ENCODE assay signal across 16 cellular contexts in genomic region chr12:124780336-124780735, GRCh38.
DNase-seq lines count a peak whose midpoint lies in the region; ATAC-seq and TF ChIP-seq lines count a peak whose summit lies in the region.
"Had no signal": no experiment of that assay in that cellular context is flagged by ENCODE, and none has a peak within 500 bp of the region (broad histone marks: within the 10 kb centered on the region; RNA-seq: fewer than 3 reads in every experiment).

No MANE protein-coding gene starts in this region.

- H3K9me3 Mint-ChIP-seq in endodermal cell = no peaks in the 10 kb centered on the region
- H3K9me3 Mint-ChIP-seq: CD8-positive, alpha-beta memory T cell had no signal

- H3K36me3 ChIP-seq in BE2C (peaks cover 33% of the 10 kb centered on the region), DOHH2 (ENCODE audit: control insufficient read depth, low read length) (peaks cover 27% of the 10 kb centered on the region), endodermal cell (ENCODE audit: control insufficient read depth, insufficient read depth, low read length) (no peaks in the 10 kb centered on the region)

- H3F3A ChIP-seq in DOHH2 (ENCODE audit: control insufficient read depth, insufficient read depth) = peaks cover 5% of the 10 kb centered on the region; the same call in 1 of the 2 replicates

- DNase-seq in BE2C = no peak
- no peak for DNase-seq in endodermal cell
- DNase-seq in NCI-H1930 (lab: John Stamatoyannopoulos, UW) = no peak
- DNase-seq: CD8-positive, alpha-beta memory T cell; DMS79; HCEC 1CT; NCI-H1105 treated with DMSO at 0.1 percent for 48 hours; NCI-H187; NCI-H446 treated with DMSO at 0.1 percent for 48 hours; NCI-H748 treated with DMSO at 0.1 percent for 48 hours; SIG-M5 had no signal

- ATAC-seq in HG03108 (IDR thresholded peaks at IDR 0.05; ENCODE audit: unreplicated experiment) (peak; percentile 5), HG03045 (IDR thresholded peaks at IDR 0.05; ENCODE audit: unreplicated experiment) (no peak), GM19455 (IDR thresholded peaks at IDR 0.05; ENCODE audit: unreplicated experiment) (no peak)

- H3K4me1 Mint-ChIP-seq in endodermal cell = no peaks in the 10 kb centered on the region

- WGBS in endodermal cell (ENCODE audit: insufficient coverage in 1 of 2, insufficient read length in 1 of 2), 2 experiments = 91% methylated on average over 3 of the region's 3 CpGs; no CpG with 5 or more reads in 1 of the 2 experiments

- no peak overlapping the region for H3K9ac ChIP-seq in endodermal cell (ENCODE audit: extremely low read depth, low read length, poor library complexity, severe bottlenecking)

- no peaks in the 10 kb centered on the region for H3K27me3 Mint-ChIP-seq in endodermal cell (ENCODE audit: insufficient read depth)
- H3K27me3 Mint-ChIP-seq: CD8-positive, alpha-beta memory T cell had no signal

- H3K27ac ChIP-seq in DOHH2 (ENCODE audit: low read depth, low read length) (0 out of 2 replicates have a peak overlapping the region, but pooled peaks have one; percentile 9), endodermal cell (ENCODE audit: low read depth, low read length) (no peak overlapping the region)
- H3K27ac ChIP-seq: HL-60 had no signal

- TF ChIP-seq CTCF in BE2C (IDR thresholded peaks at IDR 0.05; ENCODE audit: low read depth, low read length) (0 out of 2 replicates have a peak, but pooled peaks have one; percentile 1), DOHH2 (IDR thresholded peaks at IDR 0.05; ENCODE audit: low read depth, low read length, poor library complexity, severe bottlenecking) (no peak), endodermal cell (conservative IDR thresholded peaks at IDR 0.05) (peak; percentile 61)

- H3K9me3 ChIP-seq in BE2C = no peaks in the 10 kb centered on the region
- no peaks in the 10 kb centered on the region for H3K9me3 ChIP-seq in DOHH2 (ENCODE audit: control insufficient read depth, insufficient read depth, low read length)
- no peaks in the 10 kb centered on the region for H3K9me3 ChIP-seq in endodermal cell (ENCODE audit: control insufficient read depth, low read length)

- no peak overlapping the region for H3K27ac Mint-ChIP-seq in endodermal cell
- H3K27ac Mint-ChIP-seq: CD8-positive, alpha-beta memory T cell had no signal

- H3K27me3 ChIP-seq in BE2C = no peaks in the 10 kb centered on the region
- H3K27me3 ChIP-seq in DOHH2 (ENCODE audit: control insufficient read depth, low read length) = no peaks in the 10 kb centered on the region
- H3K27me3 ChIP-seq in endodermal cell (ENCODE audit: control insufficient read depth, insufficient read depth, low read length, poor library complexity, severe bottlenecking) = no peaks in the 10 kb centered on the region

- H4K20me1 ChIP-seq in DOHH2 (ENCODE audit: control insufficient read depth, insufficient read depth, low read depth, low read length) = no peaks in the 10 kb centered on the region

- H3K79me2 ChIP-seq in DOHH2 (ENCODE audit: control insufficient read depth, low read length) = no peaks in the 10 kb centered on the region

- H3K4me1 ChIP-seq in BE2C (no peaks in the 10 kb centered on the region; the same call in 1 of the 2 replicates), DOHH2 (ENCODE audit: control insufficient read depth, low read length) (peaks cover 60% of the 10 kb centered on the region), endodermal cell (ENCODE audit: control insufficient read depth, insufficient read depth, low read length) (peaks cover 5% of the 10 kb centered on the region)

- H3K36me3 Mint-ChIP-seq in endodermal cell (ENCODE audit: low read depth) = peaks cover 14% of the 10 kb centered on the region
- H3K36me3 Mint-ChIP-seq: CD8-positive, alpha-beta memory T cell had no signal

- H3K4me3 Mint-ChIP-seq in endodermal cell = no peak overlapping the region
- H3K4me3 Mint-ChIP-seq: CD8-positive, alpha-beta memory T cell had no signal

- H3K4me2 ChIP-seq in DOHH2 (ENCODE audit: low read length) = peak overlapping the region; percentile 25; the same call in 1 of the 2 replicates

- no peaks in the 10 kb centered on the region for H3K9me2 ChIP-seq in DOHH2 (replicated peaks; ENCODE audit: control insufficient read depth, low read length)

- H3K4me3 ChIP-seq in BE2C (ENCODE audit: low read depth, low read length) = no peak overlapping the region
- no peak overlapping the region for H3K4me3 ChIP-seq in DOHH2 (ENCODE audit: low read length)
- no peak overlapping the region for H3K4me3 ChIP-seq in endodermal cell (ENCODE audit: low read length)
